In genomic region chr20:38081575-38081974, GRCh38 we compare ENCODE assay signal across 1 cellular context.
TF ChIP-seq lines count a peak whose summit lies in the region.

No MANE protein-coding gene starts in this region.

TF ChIP-seq in HepG2, 621 proteins besides CTCF, POLR2A, EP300 and RAD21 (continued from another document):
- TF ChIP-seq LRRFIP1 (CRISPR knock-in tag; conservative IDR thresholded peaks at IDR 0.05) (no peak), MYNN (CRISPR knock-in tag; IDR thresholded peaks at IDR 0.05; ENCODE audit: low read depth) (peak; percentile 61; the same call in 1 of the 2 replicates), ZNF557 (CRISPR knock-in tag; IDR thresholded peaks at IDR 0.05) (no peak), HNRNPUL1 (IDR thresholded peaks at IDR 0.05; ENCODE audit: low read depth, low read length) (no peak)
